In the genomic region with DNA sequence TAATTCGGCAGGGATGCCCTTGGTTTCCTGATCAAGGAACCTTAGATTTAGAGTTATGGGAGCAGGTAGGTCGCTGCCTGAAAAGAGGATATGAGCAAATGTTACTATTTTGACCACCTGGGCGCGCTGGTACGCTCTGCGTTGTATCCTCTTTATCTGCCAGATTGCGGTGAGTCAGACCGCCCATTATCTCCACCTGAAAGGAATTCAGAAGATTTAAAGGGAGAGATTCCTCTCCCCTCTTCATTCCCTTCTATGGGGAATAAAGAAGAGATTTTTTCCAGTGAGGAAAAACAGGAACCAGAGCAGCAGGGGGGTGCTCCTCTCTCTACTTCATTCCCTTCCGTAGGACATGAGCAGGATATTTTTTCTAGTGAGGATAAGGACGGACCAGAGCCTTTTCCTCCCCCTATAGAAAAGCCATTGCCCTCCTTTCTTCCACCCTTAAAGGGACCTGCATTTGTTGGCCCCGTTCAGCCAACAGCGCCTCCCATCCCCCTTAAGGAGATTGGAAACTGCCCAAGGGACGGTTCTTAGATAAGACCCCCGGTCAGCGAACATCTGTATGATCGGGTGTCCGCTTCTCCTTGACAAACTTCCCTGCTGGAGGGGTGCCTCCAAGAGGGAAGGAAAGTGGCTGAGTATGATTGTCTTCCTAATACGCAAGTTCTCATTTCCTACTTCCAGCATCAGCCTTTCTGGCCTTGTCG, we compare ENCODE assay signal across 10 cellular contexts. TPM values are rescaled to one million over a fixed set of nuclear protein-coding genes. Genes with fewer than 3 reads are reported as not detected.
DNase-seq lines count a peak whose midpoint lies in the region; ATAC-seq and TF ChIP-seq lines count a peak whose summit lies in the region.
"Had no signal": no experiment of that assay in that cellular context is flagged by ENCODE, and none has a peak within 500 bp of the region (broad histone marks: within the 10 kb centered on the region; RNA-seq: fewer than 3 reads in every experiment).

No MANE protein-coding gene starts in this region.

- H3K9me3 Mint-ChIP-seq in activated CD8-positive, alpha-beta memory T cell treated with anti-CD3 and anti-CD28 coated beads, Interleukin-2, amount 10 ng/mL, durations not matched to agents 7 days and 5 days (ENCODE audit: low read depth): no peaks in the 10 kb centered on the region

- no peaks in the 10 kb centered on the region for H3K9me3 ChIP-seq in effector memory CD4-positive, alpha-beta T cell (ENCODE audit: control insufficient read depth, low read length)
- H3K9me3 ChIP-seq in mucosa of rectum (ENCODE audit: control insufficient read depth in 2 of 2, low read length in 2 of 2): no peaks in the 10 kb centered on the region

- H3K27ac Mint-ChIP-seq in activated CD8-positive, alpha-beta memory T cell treated with anti-CD3 and anti-CD28 coated beads, Interleukin-2, amount 10 ng/mL, durations not matched to agents 7 days and 5 days: peak overlapping the region; percentile 57

- H3K4me1 ChIP-seq in effector memory CD4-positive, alpha-beta T cell (ENCODE audit: control insufficient read depth, insufficient read depth, low read length, poor library complexity, severe bottlenecking): no peaks in the 10 kb centered on the region
- H3K4me1 ChIP-seq in mucosa of rectum (ENCODE audit: control insufficient read depth in 2 of 2, insufficient read depth in 2 of 2, low read length in 2 of 2): peaks cover 2 to 37% of the 10 kb centered on the region in 2 donors
- H3K4me1 ChIP-seq: parathyroid adenoma had no signal

- H3K36me3 ChIP-seq in effector memory CD4-positive, alpha-beta T cell (ENCODE audit: control insufficient read depth, insufficient read depth, low read length): no peaks in the 10 kb centered on the region
- no peaks in the 10 kb centered on the region for H3K36me3 ChIP-seq in mucosa of rectum (ENCODE audit: control insufficient read depth in 2 of 2, insufficient read depth in 2 of 2, low read length in 2 of 2)

- no peaks in the 10 kb centered on the region for H3K36me3 Mint-ChIP-seq in activated CD8-positive, alpha-beta memory T cell treated with anti-CD3 and anti-CD28 coated beads, Interleukin-2, amount 10 ng/mL, durations not matched to agents 7 days and 5 days

- peaks cover 22% of the 10 kb centered on the region for H3K4me1 Mint-ChIP-seq in activated CD8-positive, alpha-beta memory T cell treated with anti-CD3 and anti-CD28 coated beads, Interleukin-2, amount 10 ng/mL, durations not matched to agents 7 days and 5 days

- H3K27ac ChIP-seq in effector memory CD4-positive, alpha-beta T cell (ENCODE audit: insufficient read depth, low read length, poor library complexity, severe bottlenecking): no peak overlapping the region
- peak overlapping the region; percentile 13 to 45 for H3K27ac ChIP-seq in mucosa of rectum (ENCODE audit: low read depth in 2 of 2, low read length in 2 of 2)
- H3K27ac ChIP-seq: parathyroid adenoma had no signal

- no peaks in the 10 kb centered on the region for H3K27me3 ChIP-seq in effector memory CD4-positive, alpha-beta T cell (replicated peaks; ENCODE audit: control insufficient read depth, insufficient read depth, low read length, poor library complexity, severe bottlenecking)
- no peaks in the 10 kb centered on the region for H3K27me3 ChIP-seq in mucosa of rectum (ENCODE audit: control insufficient read depth in 2 of 2, insufficient read depth in 2 of 2, low read length in 2 of 2)

- H3K9ac ChIP-seq in mucosa of rectum (ENCODE audit: low read depth in 1 of 2, low read length in 2 of 2): peak overlapping the region; percentile 14 to 23
- H3K9ac ChIP-seq: parathyroid adenoma had no signal

- H3K4me3 ChIP-seq in effector memory CD4-positive, alpha-beta T cell (ENCODE audit: insufficient read depth, low read depth, low read length, poor library complexity, severe bottlenecking): peak overlapping the region; percentile 43
- peak overlapping the region; percentile 40 to 67 for H3K4me3 ChIP-seq in mucosa of rectum (ENCODE audit: low read length in 2 of 2)

- no peak for DNase-seq in activated CD8-positive, alpha-beta memory T cell treated with anti-CD3 and anti-CD28 coated beads, Interleukin-2, amount 10 ng/mL, durations not matched to agents 7 days and 5 days
- DNase-seq in activated CD8-positive, alpha-beta memory T cell treated with anti-CD3 and anti-CD28 coated beads for 24 hours: no peak
- DNase-seq in NCI-H748 (lab: John Stamatoyannopoulos, UW; ENCODE audit: unreplicated experiment) (peak; percentile 66), GOT3 (lab: John Stamatoyannopoulos, UW) (no peak), erythroblast (lab: John Stamatoyannopoulos, UW) (no peak)
- no peak for DNase-seq in effector memory CD4-positive, alpha-beta T cell

- peak; percentile 58 for ATAC-seq in activated CD8-positive, alpha-beta memory T cell treated with anti-CD3 and anti-CD28 coated beads, Interleukin-2, amount 10 ng/mL, durations not matched to agents 7 days and 5 days
- no peak for ATAC-seq in GM18861 (IDR thresholded peaks at IDR 0.05; ENCODE audit: unreplicated experiment)

- H3K27me3 Mint-ChIP-seq in activated CD8-positive, alpha-beta memory T cell treated with anti-CD3 and anti-CD28 coated beads, Interleukin-2, amount 10 ng/mL, durations not matched to agents 7 days and 5 days: peaks cover 22% of the 10 kb centered on the region

- CTCF ChIA-PET in activated CD8-positive, alpha-beta memory T cell treated with anti-CD3 and anti-CD28 coated beads, Interleukin-2, amount 10 ng/mL, durations not matched to agents 7 days and 5 days (lab: Charles Lee): interaction anchor here (0.6 to 7.9 kb wide), 25 partner anchors 11 to 411 kb away, joined by 3 to 74 read pairs (median 4); partner anchors contain the start of genes CLCA2, ODF2L and SELENOF

- H3K4me3 Mint-ChIP-seq in activated CD8-positive, alpha-beta memory T cell treated with anti-CD3 and anti-CD28 coated beads, Interleukin-2, amount 10 ng/mL, durations not matched to agents 7 days and 5 days: peak overlapping the region; percentile 83

- TF ChIP-seq POLR2A in erythroblast (IDR thresholded peaks at IDR 0.05; ENCODE audit: low read length): no peak

RNA-seq across cellular contexts. Expression of gene CLCA1, which starts 34.1 kb away (rescaled TPM):
- total RNA-seq in activated CD8-positive, alpha-beta memory T cell treated with anti-CD3 and anti-CD28 coated beads, Interleukin-2, amount 10 ng/mL, durations not matched to agents 7 days and 5 days: not detected
- total RNA-seq: T-helper 2 cell treated with Interferon-gamma antibody and Interleukin-4, amounts not matched to agents 100 ng/mL and 5 ng/mL, for 36 hours had no signal

RNA-seq across cellular contexts. Expression of gene CLCA4, which starts 44.0 kb away (rescaled TPM):
- not detected for total RNA-seq in activated CD8-positive, alpha-beta memory T cell treated with anti-CD3 and anti-CD28 coated beads, Interleukin-2, amount 10 ng/mL, durations not matched to agents 7 days and 5 days
- total RNA-seq: T-helper 2 cell treated with Interferon-gamma antibody and Interleukin-4, amounts not matched to agents 100 ng/mL and 5 ng/mL, for 36 hours had no signal
